1 cellular context compared by ENCODE assay signal in genomic region chr13:41960700-41961697, GRCh38.
A peak's percentile ranks its signal among the peaks of the same experiment; 100 is the strongest.
TF ChIP-seq lines count a peak whose summit lies in the region.

Gene VWA8 (minus strand): TSS chr13:41961109. CDS start chr13:41961015, 94 bp downstream.

TF ChIP-seq in HepG2, 621 proteins besides CTCF, POLR2A, EP300 and RAD21 (continued from another document and continues in another):
- TF ChIP-seq PAXIP1 (CRISPR knock-in tag; conservative IDR thresholded peaks at IDR 0.05) = 0 out of 2 replicates have a peak, but pooled peaks have one; percentile 16
- TF ChIP-seq ARID5B (CRISPR knock-in tag; IDR thresholded peaks at IDR 0.05) = peak; percentile 70; the same call in 1 of the 2 replicates
- TF ChIP-seq ZBTB37 (CRISPR knock-in tag; IDR thresholded peaks at IDR 0.05) = no peak
- peak; percentile 64 for TF ChIP-seq XRCC5 (optimal IDR thresholded peaks at IDR 0.05; ENCODE audit: low read length)
- no peak for TF ChIP-seq TCF7L2 (IDR thresholded peaks at IDR 0.05; ENCODE audit: low read depth, low read length)
- no peak for TF ChIP-seq ZSCAN30 (CRISPR knock-in tag; IDR thresholded peaks at IDR 0.05)
- 0 out of 2 replicates have a peak, but pooled peaks have one; percentile 56 for TF ChIP-seq ZNF235 (CRISPR knock-in tag; IDR thresholded peaks at IDR 0.05; ENCODE audit: borderline replicate concordance)
- TF ChIP-seq DNMT1 (CRISPR knock-in tag; IDR thresholded peaks at IDR 0.05) = peak; percentile 82
- TF ChIP-seq BHLHE40 (IDR thresholded peaks at IDR 0.05; ENCODE audit: low read length) = peak; percentile 61; the same call in 1 of the 2 replicates
- TF ChIP-seq BRCA1 (CRISPR knock-in tag; IDR thresholded peaks at IDR 0.05) = no peak
- no peak for TF ChIP-seq GTF3A (CRISPR knock-in tag; conservative IDR thresholded peaks at IDR 0.05)
- TF ChIP-seq ZNF564 (CRISPR knock-in tag; IDR thresholded peaks at IDR 0.05) = peak; percentile 95
- TF ChIP-seq ZNF614 (CRISPR knock-in tag; IDR thresholded peaks at IDR 0.05; ENCODE audit: borderline replicate concordance) = peak; percentile 63; the same call in 1 of the 2 replicates
- no peak for TF ChIP-seq ZNF276 (CRISPR knock-in tag; IDR thresholded peaks at IDR 0.05; ENCODE audit: low read depth)
- TF ChIP-seq MAZ (IDR thresholded peaks at IDR 0.05; ENCODE audit: borderline replicate concordance, low read depth, low read length) = 0 out of 2 replicates have a peak, but pooled peaks have one; percentile 26
- peak; percentile 74; the same call in 1 of the 2 replicates for TF ChIP-seq MAZ (CRISPR knock-in tag; IDR thresholded peaks at IDR 0.05; ENCODE audit: low read depth)
- TF ChIP-seq PAX8 (CRISPR knock-in tag; IDR thresholded peaks at IDR 0.05; ENCODE audit: borderline replicate concordance) = peak; percentile 45; the same call in 1 of the 2 replicates
- peak; percentile 99 for TF ChIP-seq ZFY (CRISPR knock-in tag; IDR thresholded peaks at IDR 0.05)
- TF ChIP-seq ZFAT (CRISPR knock-in tag; conservative IDR thresholded peaks at IDR 0.05) = peak; percentile 86; the same call in 1 of the 2 replicates
- TF ChIP-seq ZNF280D (CRISPR knock-in tag; IDR thresholded peaks at IDR 0.05) = no peak
- no peak for TF ChIP-seq JDP2 (CRISPR knock-in tag; IDR thresholded peaks at IDR 0.05; ENCODE audit: borderline replicate concordance)
- peak; percentile 93 for TF ChIP-seq YEATS4 (CRISPR knock-in tag; IDR thresholded peaks at IDR 0.05; ENCODE audit: borderline replicate concordance)
- TF ChIP-seq FOXA1 (IDR thresholded peaks at IDR 0.05) = no peak
- no peak for TF ChIP-seq FOXA1 (CRISPR knock-in tag; IDR thresholded peaks at IDR 0.05)
- peak; percentile 78; the same call in 1 of the 2 replicates for TF ChIP-seq CBX5 (CRISPR knock-in tag; IDR thresholded peaks at IDR 0.05; ENCODE audit: borderline replicate concordance)
- TF ChIP-seq ATF7-NPFF (CRISPR knock-in tag; IDR thresholded peaks at IDR 0.05; ENCODE audit: low read depth) = no peak
- peak; percentile 62; the same call in 1 of the 2 replicates for TF ChIP-seq ARNT2 (CRISPR knock-in tag; IDR thresholded peaks at IDR 0.05; ENCODE audit: low read depth)
- no peak for TF ChIP-seq ZNF17 (CRISPR knock-in tag; IDR thresholded peaks at IDR 0.05)
- peak; percentile 60; the same call in 1 of the 2 replicates for TF ChIP-seq GFI1 (CRISPR knock-in tag; IDR thresholded peaks at IDR 0.05; ENCODE audit: borderline replicate concordance)
- peak; percentile 50; the same call in 1 of the 2 replicates for TF ChIP-seq GMEB1 (CRISPR knock-in tag; IDR thresholded peaks at IDR 0.05; ENCODE audit: borderline replicate concordance)
- no peak for TF ChIP-seq PCBP2 (optimal IDR thresholded peaks at IDR 0.05; ENCODE audit: low read depth, low read length, poor library complexity, severe bottlenecking)
- TF ChIP-seq POLR2AphosphoS2 (IDR thresholded peaks at IDR 0.05; ENCODE audit: low read depth, low read length) = no peak
- peak in 1 of 2 experiments; percentile 88; a peak in 2 of 4 replicates for TF ChIP-seq KLF16 (CRISPR knock-in tag; IDR thresholded peaks at IDR 0.05)
- no peak for TF ChIP-seq ZNF234 (CRISPR knock-in tag; conservative IDR thresholded peaks at IDR 0.05)
- no peak for TF ChIP-seq MTERF4 (CRISPR knock-in tag; IDR thresholded peaks at IDR 0.05)
- peak; percentile 68 for TF ChIP-seq YY1 (IDR thresholded peaks at IDR 0.05; ENCODE audit: insufficient read depth, insufficient replicate concordance, low read depth, low read length)
- TF ChIP-seq PHF21A (CRISPR knock-in tag; IDR thresholded peaks at IDR 0.05) = peak; percentile 93
- no peak for TF ChIP-seq GRHL1 (CRISPR knock-in tag; conservative IDR thresholded peaks at IDR 0.05)
- TF ChIP-seq RXRA (CRISPR knock-in tag; IDR thresholded peaks at IDR 0.05) = peak; percentile 42; the same call in 1 of the 2 replicates
- TF ChIP-seq ZNF720 (CRISPR knock-in tag; IDR thresholded peaks at IDR 0.05) = no peak
- TF ChIP-seq NPAS2 (CRISPR knock-in tag; IDR thresholded peaks at IDR 0.05; ENCODE audit: borderline replicate concordance) = no peak
- TF ChIP-seq CSRNP2 (CRISPR knock-in tag; conservative IDR thresholded peaks at IDR 0.05; ENCODE audit: low read depth) = no peak
